Comparison of ENCODE assay signal across 8 cellular contexts in genomic region chr12:2813214-2813554, GRCh38. TPM values are rescaled to one million over a fixed set of nuclear protein-coding genes. Genes with fewer than 3 reads are reported as not detected.
A peak's percentile ranks its signal among the peaks of the same experiment; 100 is the strongest.
DNase-seq lines count a peak whose midpoint lies in the region; ATAC-seq, FAIRE-seq and TF ChIP-seq lines count a peak whose summit lies in the region.

No MANE protein-coding gene starts in this region.

- peaks cover 16% of the 10 kb centered on the region for H3K4me1 ChIP-seq in mucosa of descending colon (ENCODE audit: low read depth)

- no peak for TF ChIP-seq CTCF in 22Rv1 (IDR thresholded peaks at IDR 0.05)
- no peak for TF ChIP-seq CTCF in cardiac fibroblast (IDR thresholded peaks at IDR 0.05; ENCODE audit: low read depth, low read length)
- TF ChIP-seq CTCF in mucosa of descending colon (IDR thresholded peaks at IDR 0.05): no peak

- H3K9me3 ChIP-seq in mucosa of descending colon: no peaks in the 10 kb centered on the region

- peaks cover 1% of the 10 kb centered on the region for H3K36me3 ChIP-seq in mucosa of descending colon (ENCODE audit: low read depth)

- peak; percentile 1 for ATAC-seq in HG03097 (IDR thresholded peaks at IDR 0.05; ENCODE audit: low FRiP score, unreplicated experiment)
- ATAC-seq in mucosa of descending colon: no peak

- H3K27ac ChIP-seq in 22Rv1: peak overlapping the region; percentile 91

- no peak for FAIRE-seq in RCC 7860 (lab: Jason Lieb, UNC)

- peak overlapping the region; percentile 78 to 91 for H3K4me3 ChIP-seq in cardiac fibroblast (replicated peaks in 1 of 2; ENCODE audit: low read depth in 2 of 2, low read length in 2 of 2)
- peak overlapping the region; percentile 40 for H3K4me3 ChIP-seq in mucosa of descending colon

- intact Hi-C loops in mucosa of descending colon (cut with DNase I, micrococcal nuclease): no loop called here
- intact Hi-C loops in posterior cingulate gyrus (cut with DNase I): loop anchor here (1.0 to 10.0 kb wide), 2 partner anchors 17 to 62 kb away; partner anchors contain the start of genes FOXM1 and RHNO1

- DNase-seq in cardiac fibroblast (ENCODE audit: low read depth in 2 of 2) (no peak), mucosa of descending colon (no peak), RCC 7860 (ENCODE audit: low spot score) (no peak), SIG-M5 (lab: John Stamatoyannopoulos, UW) (no peak), posterior cingulate gyrus (no peak)
- no peak for DNase-seq in stimulated activated CD4-positive, alpha-beta T cell treated with anti-CD3 and anti-CD28 coated beads, Interleukin-2, amount 100 ng/mL, for 24 hours

RNA-seq across cellular contexts. Expression of gene ITFG2, which starts 0.7 kb away (rescaled TPM):
- 10 to 100 TPM; 37.9 to 55.4 (median 38.0) TPM for total RNA-seq in mucosa of descending colon

RNA-seq across cellular contexts. Expression of gene FKBP4, which starts 18.4 kb away (rescaled TPM):
- 10 to 100 TPM; 58.2 to 79.7 (median 76.0) TPM for total RNA-seq in mucosa of descending colon

RNA-seq across cellular contexts. Expression of gene NRIP2, which starts 21.7 kb away (rescaled TPM):
- 1 to 10 TPM in 1 of 3 donors, under 1 TPM in 2; 0.64 to 2.2 (median 0.96) TPM for total RNA-seq in mucosa of descending colon

RNA-seq across cellular contexts. Expression of gene TEX52, which starts 43.7 kb away (rescaled TPM):
- not detected for total RNA-seq in mucosa of descending colon
